Comparison of ENCODE assay signal across 26 cellular contexts in genomic region chr3:48412375-48413001, GRCh38. TPM values are rescaled to one million over a fixed set of nuclear protein-coding genes. Genes with fewer than 3 reads are reported as not detected.
DNase-seq lines count a peak whose midpoint lies in the region; ATAC-seq and TF ChIP-seq lines count a peak whose summit lies in the region.
"Had no signal": no experiment of that assay in that cellular context is flagged by ENCODE, and none has a peak within 500 bp of the region (broad histone marks: within the 10 kb centered on the region; RNA-seq: fewer than 3 reads in every experiment).

No MANE protein-coding gene starts in this region.

- H3K36me3 Mint-ChIP-seq in chondrocyte (ENCODE audit: low read depth) = peaks cover 58% of the 10 kb centered on the region
- H3K36me3 Mint-ChIP-seq: natural killer cell had no signal

- no peak overlapping the region for H2BK120ac ChIP-seq in IMR-90 (ENCODE audit: low read depth, low read length)

- no peak overlapping the region for H3K4ac ChIP-seq in IMR-90 (ENCODE audit: low read depth, low read length)

- no peak for TF ChIP-seq POLR2A in IMR-90 (IDR thresholded peaks at IDR 0.05; ENCODE audit: low read depth, low read length)

- no peak overlapping the region for H2BK5ac ChIP-seq in IMR-90 (ENCODE audit: low read depth, low read length, poor library complexity, severe bottlenecking)

- in situ Hi-C loops in IMR-90 (cut with MboI; ENCODE audit: low sequenced_read_pairs) = no loop called here

- H3K9me3 ChIP-seq in IMR-90 (ENCODE audit: control insufficient read depth, insufficient read depth, low read length) (no peaks in the 10 kb centered on the region), left lung (no peaks in the 10 kb centered on the region), stomach smooth muscle (ENCODE audit: control insufficient read depth in 2 of 2, low read length in 2 of 2) (no peaks in the 10 kb centered on the region)
- H3K9me3 ChIP-seq: transverse colon had no signal

- intact Hi-C loops in IMR-90 (cut with micrococcal nuclease) (no loop called here), left lung (cut with DNase I) (no loop called here)

- H2AFZ ChIP-seq in IMR-90 (replicated peaks; ENCODE audit: low read length, poor library complexity) = no peak overlapping the region
- H2AFZ ChIP-seq: parathyroid adenoma had no signal

- CTCF ChIA-PET in IMR-90 (lab: Yijun Ruan, JAX) = no interaction called here

- no peak overlapping the region for H3K56ac ChIP-seq in IMR-90 (ENCODE audit: extremely low read depth, insufficient read depth, low read length)

- no peak overlapping the region for H3K18ac ChIP-seq in IMR-90 (ENCODE audit: low read depth, low read length)

- H2BK15ac ChIP-seq in IMR-90 (ENCODE audit: low read depth, low read length) = no peak overlapping the region

- DNase-seq in IMR-90 (no peak), chondrocyte (ENCODE audit: low spot score) (peak; percentile 75), left lung (peak; percentile 30 to 66), substantia nigra (lab: John Stamatoyannopoulos, UW) (no peak), retina (no peak), NCI-H524 (lab: John Stamatoyannopoulos, UW) (no peak), NCI-H748 treated with DMSO at 0.1 percent for 48 hours (lab: John Stamatoyannopoulos, UW) (no peak)
- DNase-seq: activated CD4-positive, CD25-positive, alpha-beta regulatory T cell treated with anti-CD3 and anti-CD28 coated beads, Interleukin-2, amount 50 U/mL, for 72 hours; activated CD8-positive, alpha-beta memory T cell treated with anti-CD3 and anti-CD28 coated beads for 24 hours; activated naive CD4-positive, alpha-beta T cell treated with anti-CD3 and anti-CD28 coated beads for 36 hours; activated T-cell treated with anti-CD3 and anti-CD28 coated beads, Interleukin-2, amount 50 U/mL, for 24 hours; foreskin melanocyte; islet precursor cell; natural killer cell; NCI-H1436; NCI-H2107; NCI-H510A treated with DMSO at 0.1 percent for 48 hours; stimulated activated naive CD4-positive, alpha-beta T cell; T1000; transverse colon had no signal

- ATAC-seq in IMR-90 (ENCODE audit: low read depth) = no peak
- ATAC-seq in left lung = no peak
- ATAC-seq: GM12878, K562, natural killer cell had no signal

- H2AK5ac ChIP-seq in IMR-90 (ENCODE audit: low read depth, low read length) = no peak overlapping the region

- no peak overlapping the region for H4K8ac ChIP-seq in IMR-90 (ENCODE audit: low read depth in 2 of 2, low read length in 2 of 2)

- peak overlapping the region; percentile 9 for H2AK9ac ChIP-seq in IMR-90 (replicated peaks; ENCODE audit: low read depth, low read length, poor library complexity)

- no peaks in the 10 kb centered on the region for H3K9me3 Mint-ChIP-seq in chondrocyte (ENCODE audit: low read depth)
- H3K9me3 Mint-ChIP-seq: activated naive CD4-positive, alpha-beta T cell treated with anti-CD3 and anti-CD28 coated beads for 36 hours; activated T-cell treated with anti-CD3 and anti-CD28 coated beads, Interleukin-2, amount 50 U/mL, for 24 hours; CD8-positive, alpha-beta memory T cell; central memory CD8-positive, alpha-beta T cell; natural killer cell had no signal

- no peaks in the 10 kb centered on the region for H3K79me1 ChIP-seq in IMR-90 (ENCODE audit: low read depth in 1 of 2, low read length in 2 of 2)

- no peak for TF ChIP-seq RAD21 in IMR-90 (IDR thresholded peaks at IDR 0.05; ENCODE audit: low read length)

- H3K4me1 ChIP-seq in IMR-90 (ENCODE audit: control insufficient read depth, insufficient read depth, low read length) = no peaks in the 10 kb centered on the region
- H3K4me1 ChIP-seq in left lung = no peaks in the 10 kb centered on the region
- H3K4me1 ChIP-seq in stomach smooth muscle (ENCODE audit: control insufficient read depth, insufficient read depth, low read length) = peaks cover 22% of the 10 kb centered on the region
- H3K4me1 ChIP-seq: parathyroid adenoma had no signal

- no peaks in the 10 kb centered on the region; the same call in 1 of the 2 replicates for H4K20me1 ChIP-seq in IMR-90 (ENCODE audit: insufficient read depth, low read length)

- H3K23ac ChIP-seq in IMR-90 (ENCODE audit: low read depth, low read length) = no peak overlapping the region

- H4K5ac ChIP-seq in IMR-90 (ENCODE audit: low read depth, low read length) = no peak overlapping the region

- H3K27ac ChIP-seq in IMR-90 (ENCODE audit: insufficient read depth, low read length) = no peak overlapping the region
- H3K27ac ChIP-seq in left lung = no peak overlapping the region
- H3K27ac ChIP-seq in stomach smooth muscle (ENCODE audit: low read length) = peak overlapping the region; percentile 64
- no peak overlapping the region for H3K27ac ChIP-seq in substantia nigra (ENCODE audit: low read depth, low read length, poor library complexity, severe bottlenecking)
- H3K27ac ChIP-seq: parathyroid adenoma, transverse colon had no signal

- H3K27me3 ChIP-seq in IMR-90 (ENCODE audit: control insufficient read depth, insufficient read depth, low read length) (no peaks in the 10 kb centered on the region), left lung (no peaks in the 10 kb centered on the region), stomach smooth muscle (ENCODE audit: control insufficient read depth in 1 of 2, insufficient read depth in 2 of 2, low read length in 2 of 2) (no peaks in the 10 kb centered on the region)
- H3K27me3 ChIP-seq: transverse colon had no signal

- H3K4me1 Mint-ChIP-seq in chondrocyte (ENCODE audit: low read depth) = no peaks in the 10 kb centered on the region
- H3K4me1 Mint-ChIP-seq: CD8-positive, alpha-beta memory T cell; central memory CD8-positive, alpha-beta T cell; natural killer cell had no signal

- WGBS in IMR-90 (ENCODE audit: extremely low coverage in 2 of 2, insufficient read length in 1 of 2), 2 experiments = 87% methylated on average over 3 of the region's 19 CpGs; no CpG with 5 or more reads in 1 of the 2 experiments

- H2BK20ac ChIP-seq in IMR-90 (ENCODE audit: low read depth, low read length) = no peak overlapping the region

- H3K9ac ChIP-seq in IMR-90 (ENCODE audit: low read depth, low read length) (no peak overlapping the region), stomach smooth muscle (ENCODE audit: low read length in 2 of 2) (no peak overlapping the region)
- H3K9ac ChIP-seq: parathyroid adenoma had no signal

- POLR2A ChIA-PET in IMR-90 (lab: Charles Lee; ENCODE audit: unreplicated experiment) = no interaction called here

- no peak overlapping the region for H3K4me3 Mint-ChIP-seq in chondrocyte (ENCODE audit: unreplicated experiment)
- H3K4me3 Mint-ChIP-seq: activated naive CD4-positive, alpha-beta T cell treated with anti-CD3 and anti-CD28 coated beads for 36 hours; activated T-cell treated with anti-CD3 and anti-CD28 coated beads, Interleukin-2, amount 50 U/mL, for 24 hours; CD8-positive, alpha-beta memory T cell; central memory CD8-positive, alpha-beta T cell; natural killer cell had no signal

- H3K27me3 Mint-ChIP-seq in chondrocyte (ENCODE audit: low read depth) = no peaks in the 10 kb centered on the region
- H3K27me3 Mint-ChIP-seq: activated T-cell treated with anti-CD3 and anti-CD28 coated beads, Interleukin-2, amount 50 U/mL, for 24 hours; central memory CD8-positive, alpha-beta T cell had no signal

- no peaks in the 10 kb centered on the region for H3K9me1 ChIP-seq in IMR-90 (ENCODE audit: insufficient read depth, low read length)

- no TSS peak for BruUV-seq in IMR-90 (replicated peaks; lab: Mats Ljungman, UMichigan)

- H3K4me2 ChIP-seq in IMR-90 (ENCODE audit: low read depth, low read length) = no peak overlapping the region

- TF ChIP-seq CTCF in IMR-90 (conservative IDR thresholded peaks at IDR 0.05; ENCODE audit: low read depth, low read length) (no peak), chondrocyte (IDR thresholded peaks at IDR 0.05) (no peak), left lung (IDR thresholded peaks at IDR 0.05) (no peak)

- dilution Hi-C loops in IMR-90 (cut with HindIII; ENCODE audit: low sequenced_read_pairs, unreplicated experiment) = no loop called here

- H3K4me3 ChIP-seq in IMR-90 (ENCODE audit: insufficient read depth, low read depth, low read length) (no peak overlapping the region), left lung (no peak overlapping the region), stomach smooth muscle (ENCODE audit: low read length in 2 of 2) (no peak overlapping the region)
- H3K4me3 ChIP-seq: GM12878, K562, transverse colon had no signal

- no peak overlapping the region for H3K14ac ChIP-seq in IMR-90 (replicated peaks; ENCODE audit: low read depth, low read length)

- H3K27ac Mint-ChIP-seq in chondrocyte (ENCODE audit: unreplicated experiment) = no peak overlapping the region
- H3K27ac Mint-ChIP-seq: activated naive CD4-positive, alpha-beta T cell treated with anti-CD3 and anti-CD28 coated beads for 36 hours; activated T-cell treated with anti-CD3 and anti-CD28 coated beads, Interleukin-2, amount 50 U/mL, for 24 hours; natural killer cell had no signal

- no peak overlapping the region for H4K91ac ChIP-seq in IMR-90 (ENCODE audit: insufficient read depth, low read depth, low read length)

- peaks cover 74% of the 10 kb centered on the region for H3K36me3 ChIP-seq in IMR-90 (ENCODE audit: control insufficient read depth, insufficient read depth, low read length)
- peaks cover 0 to 88% of the 10 kb centered on the region in 2 donors for H3K36me3 ChIP-seq in left lung
- peaks cover 34 to 75% of the 10 kb centered on the region in 2 donors for H3K36me3 ChIP-seq in stomach smooth muscle (ENCODE audit: control insufficient read depth in 2 of 2, insufficient read depth in 2 of 2, low read length in 2 of 2)

RNA-seq across cellular contexts. Expression of gene PLXNB1, which starts 17.4 kb away (rescaled TPM):
- total RNA-seq in IMR-90 (2012; rRNA removed) (5.2 and 9.2 TPM in 2 replicates), chondrocyte (63.2 to 115 TPM (median 108 TPM) in 3 replicates), left lung (100 to 1,000 TPM in 1 of 2 donors, 10 to 100 TPM in 1; 65.0 to 128 TPM)
- polyA plus RNA-seq in IMR-90 (2012; rRNA removed) = 25.3 and 27.0 TPM in 2 replicates
- 11.3 and 16.3 TPM in 2 replicates for polyA plus RNA-seq in IMR-90 (2012; cell fraction: cytosol; rRNA removed)
- polyA plus RNA-seq in IMR-90 (2012; cell fraction: nucleus; rRNA removed; ENCODE audit: low replicate concordance) = 156 and 317 TPM in 2 replicates

RNA-seq across cellular contexts. Expression of gene CCDC51, which starts 27.4 kb away (rescaled TPM):
- total RNA-seq in IMR-90 (2012; rRNA removed) (15.3 and 16.1 TPM in 2 replicates), chondrocyte (13.3 to 25.8 TPM (median 23.9 TPM) in 3 replicates), left lung (10 to 100 TPM; 13.4 to 14.7 TPM)
- polyA plus RNA-seq in IMR-90 (2012; rRNA removed) = 11.0 TPM in 2 replicates
- 11.0 and 14.3 TPM in 2 replicates for polyA plus RNA-seq in IMR-90 (2012; cell fraction: cytosol; rRNA removed)
- 4.0 and 4.7 TPM in 2 replicates for polyA plus RNA-seq in IMR-90 (2012; cell fraction: nucleus; rRNA removed; ENCODE audit: low replicate concordance)

RNA-seq across cellular contexts. Expression of gene TMA7, which starts 27.6 kb away (rescaled TPM):
- total RNA-seq in IMR-90 (2012; rRNA removed) (81.9 and 131 TPM in 2 replicates), chondrocyte (184 to 243 TPM (median 184 TPM) in 3 replicates), left lung (100 to 1,000 TPM; 174 to 211 TPM)
- 220 and 240 TPM in 2 replicates for polyA plus RNA-seq in IMR-90 (2012; rRNA removed)
- 76.2 and 162 TPM in 2 replicates for polyA plus RNA-seq in IMR-90 (2012; cell fraction: cytosol; rRNA removed)
- polyA plus RNA-seq in IMR-90 (2012; cell fraction: nucleus; rRNA removed; ENCODE audit: low replicate concordance) = 19.3 and 97.5 TPM in 2 replicates

RNA-seq across cellular contexts. Expression of gene ATRIP, which starts 34.0 kb away (rescaled TPM):
- total RNA-seq in IMR-90 (2012; rRNA removed) = 7.2 and 10.8 TPM in 2 replicates
- polyA plus RNA-seq in IMR-90 (2012; rRNA removed) = 6.8 and 7.2 TPM in 2 replicates
- 3.8 and 4.0 TPM in 2 replicates for polyA plus RNA-seq in IMR-90 (2012; cell fraction: cytosol; rRNA removed)
- 8.2 and 14.4 TPM in 2 replicates for polyA plus RNA-seq in IMR-90 (2012; cell fraction: nucleus; rRNA removed; ENCODE audit: low replicate concordance)
- total RNA-seq in chondrocyte = 8.7 to 10.7 TPM (median 8.8 TPM) in 3 replicates
- 1 to 10 TPM; 7.4 to 9.9 TPM for total RNA-seq in left lung

RNA-seq across cellular contexts. Expression of gene FBXW12, which starts 40.5 kb away (rescaled TPM):
- total RNA-seq in IMR-90 (2012; rRNA removed) (not detected in 2 replicates), chondrocyte (not detected in 3 replicates), left lung (not detected)
- not detected in 2 replicates for polyA plus RNA-seq in IMR-90 (2012; rRNA removed)
- polyA plus RNA-seq in IMR-90 (2012; cell fraction: cytosol; rRNA removed) = not detected in 2 replicates
- 0.07 TPM in 1 of 2 replicates, not detected in the other for polyA plus RNA-seq in IMR-90 (2012; cell fraction: nucleus; rRNA removed; ENCODE audit: low replicate concordance)
- total RNA-seq: activated naive CD4-positive, alpha-beta T cell treated with anti-CD3 and anti-CD28 coated beads for 36 hours; CD8-positive, alpha-beta memory T cell; K562; transverse colon had no signal
- polyA plus RNA-seq: CD8-positive, alpha-beta memory T cell had no signal

Comparison
In these comparisons a context has a peak if more than half of its experiments do, and no peak if none do; other contexts are left out.
1. DNase-seq: peak in chondrocyte (single experiment) and left lung (2 of 2); none in IMR-90 (single experiment), substantia nigra (0 of 49), retina (single experiment), NCI-H524 (0 of 2) and NCI-H748 treated with DMSO at 0.1 percent for 48 hours (single experiment).